Comparison of ENCODE assay signal across 8 cellular contexts in the genomic region with DNA sequence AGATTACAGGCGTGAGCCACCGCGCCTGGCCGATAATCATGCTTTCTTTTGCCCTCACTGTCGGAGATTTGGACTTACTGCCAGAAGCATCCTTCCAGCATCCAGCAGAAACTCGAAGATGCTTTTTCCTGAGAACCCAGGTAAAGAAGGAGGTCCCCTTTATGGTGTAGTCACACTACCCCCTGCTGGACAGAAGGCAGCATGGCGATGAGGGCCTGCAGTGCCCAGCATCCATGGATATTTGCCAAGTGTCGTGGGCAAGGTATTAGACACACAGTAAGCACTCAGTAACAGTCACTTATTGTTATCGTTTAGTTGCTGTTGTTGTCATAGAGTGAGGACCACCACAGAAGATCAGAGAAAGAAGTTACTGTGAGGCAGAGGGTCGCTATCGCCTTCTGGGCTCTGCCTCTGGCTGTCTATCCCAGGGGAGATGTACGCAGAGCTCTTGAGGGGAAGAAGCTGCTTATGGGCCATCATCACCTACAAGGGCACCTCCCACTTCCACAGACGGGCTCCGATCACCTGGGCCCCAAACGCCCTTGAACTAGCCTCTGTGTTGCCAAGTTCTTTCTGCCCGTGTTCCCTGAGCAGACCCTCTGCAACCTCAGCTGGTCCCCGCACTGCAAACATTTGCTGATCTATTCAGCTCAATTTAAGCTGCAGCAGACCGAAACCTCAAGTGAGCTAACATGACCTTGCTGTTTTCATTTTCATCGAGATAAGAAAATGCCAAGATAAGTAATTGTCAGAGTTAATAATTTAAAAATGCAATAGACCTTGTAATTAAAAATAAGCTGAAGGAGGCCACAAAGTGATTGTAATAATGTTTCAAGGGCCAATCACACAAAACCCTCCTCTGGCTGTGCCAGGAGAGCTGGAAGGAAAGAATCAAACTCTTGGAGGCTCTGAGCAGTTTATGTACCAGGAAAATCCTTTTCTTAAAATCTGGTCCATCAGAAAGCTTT. TPM values are rescaled to one million over a fixed set of nuclear protein-coding genes. Genes with fewer than 3 reads are reported as not detected.
DNase-seq lines count a peak whose midpoint lies in the region; ATAC-seq and TF ChIP-seq lines count a peak whose summit lies in the region.

No MANE protein-coding gene starts in this region.

- H3K27ac ChIP-seq in ascending aorta = no peak overlapping the region

- ATAC-seq in HG02610 (IDR thresholded peaks at IDR 0.05; ENCODE audit: unreplicated experiment) = peak; percentile 53
- no peak for ATAC-seq in T-helper 17 cell

- peaks cover 14 to 19% of the 10 kb centered on the region in 2 donors for H3K4me1 ChIP-seq in ascending aorta

- TF ChIP-seq CTCF in ascending aorta (IDR thresholded peaks at IDR 0.05) = peak; percentile 53 to 63 (median 55)

- H3K9me3 ChIP-seq in ascending aorta (no peaks in the 10 kb centered on the region), T-helper 17 cell (ENCODE audit: control insufficient read depth, low read length, poor library complexity, severe bottlenecking) (no peaks in the 10 kb centered on the region)

- H3K27ac Mint-ChIP-seq in T-helper 17 cell = no peak overlapping the region

- no peak overlapping the region for H3K4me3 Mint-ChIP-seq in T-helper 17 cell

- no peaks in the 10 kb centered on the region for H3K36me3 ChIP-seq in ascending aorta

- H3K4me3 ChIP-seq in ascending aorta = no peak overlapping the region

- no peaks in the 10 kb centered on the region for H3K27me3 ChIP-seq in ascending aorta

- no peaks in the 10 kb centered on the region for H3K4me1 Mint-ChIP-seq in T-helper 17 cell

- H3K36me3 Mint-ChIP-seq in T-helper 17 cell (ENCODE audit: low read depth) = peaks cover 2% of the 10 kb centered on the region

- peaks cover 12% of the 10 kb centered on the region for H3K27me3 Mint-ChIP-seq in T-helper 17 cell

- DNase-seq in DMS153 (lab: John Stamatoyannopoulos, UW) = peak; percentile 4
- peak; percentile 13 for DNase-seq in NCI-H82 treated with DMSO at 0.1 percent for 48 hours (lab: John Stamatoyannopoulos, UW; ENCODE audit: unreplicated experiment)
- DNase-seq in ascending aorta (ENCODE audit: low spot score in 2 of 2) = peak in 1 of 2 donors; percentile 75
- peak; percentile 49 for DNase-seq in iPS DF 4.7 (ENCODE audit: extremely low read depth, low spot score)
- DNase-seq in stimulated activated CD4-positive, alpha-beta T cell treated with anti-CD3 and anti-CD28 coated beads, Interleukin-1b, Interleukin-23, amount 100 ng/mL, for 48 hours = peak; percentile 60
- no peak for DNase-seq in T-helper 17 cell
- no peak for DNase-seq in OCI-M2 (lab: John Stamatoyannopoulos, UW; ENCODE audit: unreplicated experiment)

- intact Hi-C loops in ascending aorta (cut with DNase I) = loop anchor here (5.0 kb wide), 1 partner anchor 832 kb away; no protein-coding TSS in a partner anchor

RNA-seq across cellular contexts. Expression of gene C5orf15, which starts 23.9 kb away (rescaled TPM):
- 177 TPM for total RNA-seq in ascending aorta
- 10 to 100 TPM; 12.1 to 13.5 TPM for total RNA-seq in T-helper 17 cell

Comparison
In these comparisons a context has a peak if more than half of its experiments do, and no peak if none do; other contexts are left out.
1. DNase-seq: peak in DMS153 (single experiment), NCI-H82 treated with DMSO at 0.1 percent for 48 hours (single experiment), iPS DF 4.7 (single experiment) and stimulated activated CD4-positive, alpha-beta T cell treated with anti-CD3 and anti-CD28 coated beads, Interleukin-1b, Interleukin-23, amount 100 ng/mL, for 48 hours (single experiment); none in T-helper 17 cell (0 of 3) and OCI-M2 (single experiment).
2. RNA of gene C5orf15, which starts 23.9 kb away (total RNA-seq): 177 TPM in ascending aorta (single experiment); 12.1 to 13.5 TPM in T-helper 17 cell; every median in the first group is over 10 times any median in the second.